1 cellular context compared by ENCODE assay signal in the genomic region with DNA sequence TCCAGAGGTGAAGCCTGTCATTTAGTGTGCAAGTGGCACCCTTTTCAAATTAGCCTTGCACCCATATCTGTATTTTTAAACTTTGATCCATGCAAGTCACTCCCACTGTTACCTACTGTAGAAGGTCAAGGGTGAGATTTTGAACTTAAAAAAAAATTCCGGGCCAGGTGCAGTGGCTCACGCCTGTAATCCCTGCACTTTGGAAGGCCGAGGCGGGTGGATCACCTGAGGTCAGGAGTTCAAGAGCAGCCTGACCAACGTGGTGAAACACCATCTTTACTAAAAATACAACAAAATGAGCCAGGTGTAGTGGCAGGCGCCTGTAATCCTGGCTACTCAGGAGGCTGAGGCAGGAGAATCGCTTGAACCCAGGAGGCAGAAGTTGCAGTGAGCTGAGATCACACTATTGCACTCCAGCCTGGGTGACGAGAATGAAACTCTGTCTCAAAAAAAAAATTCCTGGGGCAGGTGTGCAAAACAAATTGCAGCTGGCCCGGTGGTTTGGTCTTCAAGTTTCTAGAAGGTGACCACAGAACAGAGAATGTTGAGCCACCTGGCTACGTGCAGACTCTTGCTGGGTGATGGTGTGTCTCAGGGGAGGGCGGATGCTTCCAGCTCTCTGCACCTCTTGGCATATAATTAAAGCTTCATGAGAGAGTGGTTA.
TF ChIP-seq lines count a peak whose summit lies in the region.
"Not testable (repeated sequence)": the region's sequence is repeated elsewhere in the genome, so short reads cannot be mapped to it uniquely, and the experiment has no call there.

No MANE protein-coding gene starts in this region.

TF ChIP-seq in HepG2, 621 proteins besides CTCF, POLR2A, EP300 and RAD21 (continued from another document):
- not testable (repeated sequence) for TF ChIP-seq LCORL (IDR thresholded peaks at IDR 0.05)
- peak; percentile 58; the same call in 1 of the 2 replicates for TF ChIP-seq LCORL (CRISPR knock-in tag; IDR thresholded peaks at IDR 0.05)
